9 cellular contexts compared by ENCODE assay signal in the genomic region with DNA sequence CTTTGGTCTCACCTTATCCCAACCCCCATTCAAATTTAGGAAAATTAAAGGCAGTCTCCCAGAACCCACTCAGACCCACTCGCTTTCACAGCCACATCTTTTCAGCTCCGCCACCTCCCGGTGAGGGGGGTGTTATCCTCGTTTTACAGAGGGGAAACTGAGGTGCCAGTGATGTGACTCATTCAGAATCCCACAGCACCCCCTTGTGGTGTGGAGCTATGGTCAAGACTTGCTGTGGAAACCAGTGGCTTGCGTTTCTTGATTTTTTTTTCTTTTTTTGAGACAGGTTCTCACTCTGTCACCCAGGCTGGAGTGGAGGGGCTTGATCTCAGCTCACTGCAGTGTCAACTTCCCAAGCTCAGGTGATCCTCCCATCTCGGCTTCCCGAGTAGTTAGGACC. TPM values are rescaled to one million over a fixed set of nuclear protein-coding genes. Genes with fewer than 3 reads are reported as not detected.
DNase-seq lines count a peak whose midpoint lies in the region; ATAC-seq, FAIRE-seq and TF ChIP-seq lines count a peak whose summit lies in the region.
"Had no signal": no experiment of that assay in that cellular context is flagged by ENCODE, and none has a peak within 500 bp of the region (broad histone marks: within the 10 kb centered on the region; RNA-seq: fewer than 3 reads in every experiment).

No MANE protein-coding gene starts in this region.

- in situ Hi-C loops in GM13976 (cut with MboI; ENCODE audit: low sequenced_read_pairs, unreplicated experiment), result loop anchor here (25.0 kb wide), 2 partner anchors 391 to 516 kb away; no protein-coding TSS in a partner anchor

- H3K4me1 ChIP-seq in A549 (peaks cover 13% of the 10 kb centered on the region; the same call in 2 of the 3 replicates), sigmoid colon (peaks cover 0 to 13% (median 3%) of the 10 kb centered on the region in 4 donors), stomach (peaks cover 0 to 11% (median 3%) of the 10 kb centered on the region in 4 donors)

- no peaks in the 10 kb centered on the region for H3K9me3 Mint-ChIP-seq in activated CD4-positive, alpha-beta T cell treated with anti-CD3 and anti-CD28 coated beads, Interleukin-2, amount 10 ng/mL, durations not matched to agents 24 days and 14 days
- no peaks in the 10 kb centered on the region for H3K9me3 Mint-ChIP-seq in glutamatergic neuron (ENCODE audit: unreplicated experiment)
- H3K9me3 Mint-ChIP-seq: immature natural killer cell had no signal

- H3K4me2 ChIP-seq in A549, result no peak overlapping the region

- TF ChIP-seq EP300 in A549 (IDR thresholded peaks at IDR 0.05), result no peak
- TF ChIP-seq EP300 in sigmoid colon (IDR thresholded peaks at IDR 0.05), result no peak
- TF ChIP-seq EP300 in stomach (IDR thresholded peaks at IDR 0.05), result no peak

- H3K36me3 ChIP-seq in sigmoid colon (no peaks in the 10 kb centered on the region), MG63 (no peaks in the 10 kb centered on the region), stomach (no peaks in the 10 kb centered on the region)

- no peak overlapping the region for H3K27ac Mint-ChIP-seq in activated CD4-positive, alpha-beta T cell treated with anti-CD3 and anti-CD28 coated beads, Interleukin-2, amount 10 ng/mL, durations not matched to agents 24 days and 14 days
- no peak overlapping the region for H3K27ac Mint-ChIP-seq in glutamatergic neuron (ENCODE audit: unreplicated experiment)
- H3K27ac Mint-ChIP-seq: immature natural killer cell had no signal

- CTCF ChIA-PET in A549 (lab: Yijun Ruan, JAX), result interaction anchor here (0.6 to 1.8 kb wide), 11 partner anchors 9 to 1641 kb away, joined by 3 to 6 read pairs (median 3); no protein-coding TSS in a partner anchor

- H3K9me3 ChIP-seq in A549, result no peaks in the 10 kb centered on the region
- no peaks in the 10 kb centered on the region for H3K9me3 ChIP-seq in sigmoid colon
- H3K9me3 ChIP-seq in MG63, result no peaks in the 10 kb centered on the region
- no peaks in the 10 kb centered on the region for H3K9me3 ChIP-seq in stomach

- H3K27ac ChIP-seq in A549 (no peak overlapping the region), sigmoid colon (no peak overlapping the region), stomach (no peak overlapping the region)

- TF ChIP-seq CTCF in A549 (IDR thresholded peaks at IDR 0.05) (peak; percentile 38), GM13976 (IDR thresholded peaks at IDR 0.05; ENCODE audit: borderline replicate concordance, control extremely low read depth, extremely low read depth, insufficient read depth, missing control alignments) (peak; percentile 58), glutamatergic neuron (IDR thresholded peaks at IDR 0.05; ENCODE audit: partially characterized antibody, unreplicated experiment) (peak; percentile 61), sigmoid colon (IDR thresholded peaks at IDR 0.05) (peak in 1 of 4 experiments; percentile 18), stomach (IDR thresholded peaks at IDR 0.05) (peak in 1 of 7 experiments; percentile 11)

- DNase-seq in A549 (ENCODE audit: low read depth in 1 of 2, low spot score in 1 of 2), result peak in 1 of 2 experiments; percentile 20
- peak; percentile 12 for DNase-seq in GM13976 (ENCODE audit: low spot score)
- peak; percentile 74 for DNase-seq in activated CD4-positive, alpha-beta T cell treated with anti-CD3 and anti-CD28 coated beads, Interleukin-2, amount 10 ng/mL, durations not matched to agents 24 days and 14 days
- DNase-seq in glutamatergic neuron, result peak; percentile 20
- no peak for DNase-seq in sigmoid colon
- no peak for DNase-seq in inferior parietal cortex (ENCODE audit: extremely low spot score)
- no peak for DNase-seq in MG63
- no peak for DNase-seq in stomach

- intact Hi-C loops in activated CD4-positive, alpha-beta T cell treated with anti-CD3 and anti-CD28 coated beads, Interleukin-2, amount 10 ng/mL, durations not matched to agents 24 days and 14 days (cut with micrococcal nuclease), result loop anchor here (2.0 kb wide), 2 partner anchors 101 to 109 kb away; no protein-coding TSS in a partner anchor
- intact Hi-C loops in sigmoid colon (cut with DNase I), result no loop called here
- intact Hi-C loops in stomach (cut with DNase I; ENCODE audit: low total_unique reads), result loop anchor here (10.0 kb wide), 1 partner anchor 393 kb away; no protein-coding TSS in a partner anchor

- peak; percentile 25 to 28; a peak in 2 of 5 replicates for TF ChIP-seq RAD21 in A549 (conservative IDR thresholded peaks at IDR 0.05 in 1 of 2, IDR thresholded peaks at IDR 0.05 in 1 of 2)

- no peaks in the 10 kb centered on the region for H3K27me3 Mint-ChIP-seq in activated CD4-positive, alpha-beta T cell treated with anti-CD3 and anti-CD28 coated beads, Interleukin-2, amount 10 ng/mL, durations not matched to agents 24 days and 14 days
- H3K27me3 Mint-ChIP-seq in glutamatergic neuron (ENCODE audit: unreplicated experiment), result peaks cover under 1% of the 10 kb centered on the region

- peaks cover 3% of the 10 kb centered on the region for H3K4me1 Mint-ChIP-seq in activated CD4-positive, alpha-beta T cell treated with anti-CD3 and anti-CD28 coated beads, Interleukin-2, amount 10 ng/mL, durations not matched to agents 24 days and 14 days
- no peaks in the 10 kb centered on the region for H3K4me1 Mint-ChIP-seq in glutamatergic neuron (ENCODE audit: low read depth, unreplicated experiment)
- H3K4me1 Mint-ChIP-seq: immature natural killer cell had no signal

- H3K36me3 Mint-ChIP-seq in activated CD4-positive, alpha-beta T cell treated with anti-CD3 and anti-CD28 coated beads, Interleukin-2, amount 10 ng/mL, durations not matched to agents 24 days and 14 days (ENCODE audit: low read depth), result no peaks in the 10 kb centered on the region
- H3K36me3 Mint-ChIP-seq in glutamatergic neuron (ENCODE audit: unreplicated experiment), result peaks cover 1% of the 10 kb centered on the region
- H3K36me3 Mint-ChIP-seq: immature natural killer cell had no signal

- ATAC-seq in A549, result no peak

- no peak for TF ChIP-seq POLR2A in A549 (IDR thresholded peaks at IDR 0.05; ENCODE audit: low read length)
- no peak for TF ChIP-seq POLR2A in sigmoid colon (IDR thresholded peaks at IDR 0.05)
- TF ChIP-seq POLR2A in stomach (IDR thresholded peaks at IDR 0.05), result no peak

- H3K27me3 ChIP-seq in sigmoid colon (no peaks in the 10 kb centered on the region), MG63 (no peaks in the 10 kb centered on the region), stomach (no peaks in the 10 kb centered on the region)

- POLR2A ChIA-PET in A549 (lab: Yijun Ruan, JAX), result interaction anchor here (0.5 kb wide), 1 partner anchor 150 kb away, joined by 5 read pairs; no protein-coding TSS in a partner anchor

- no peak overlapping the region for H3K4me3 ChIP-seq in A549
- H3K4me3 ChIP-seq in sigmoid colon, result no peak overlapping the region
- no peak overlapping the region for H3K4me3 ChIP-seq in MG63
- H3K4me3 ChIP-seq in stomach, result no peak overlapping the region

- H3K4me3 Mint-ChIP-seq in activated CD4-positive, alpha-beta T cell treated with anti-CD3 and anti-CD28 coated beads, Interleukin-2, amount 10 ng/mL, durations not matched to agents 24 days and 14 days, result no peak overlapping the region
- H3K4me3 Mint-ChIP-seq in glutamatergic neuron (ENCODE audit: unreplicated experiment), result no peak overlapping the region
- H3K4me3 Mint-ChIP-seq: immature natural killer cell had no signal

- WGBS in A549 (ENCODE audit: missing lambda C conversion rate), result 78% methylated on average over 7 of the region's 7 CpGs
- 87 to 90% methylated on average over 7 of the region's 7 CpGs for WGBS in sigmoid colon, 2 donors
- WGBS in stomach, 5 donors, result 69 to 86% (median 82%) methylated on average over 7 of the region's 7 CpGs

- no peak for FAIRE-seq in A549 (lab: Jason Lieb, UNC)

TF ChIP-seq in A549, 52 proteins besides CTCF, POLR2A, EP300 and RAD21:
- no peak for TF ChIP-seq SREBF2 (IDR thresholded peaks at IDR 0.05)
- TF ChIP-seq HOXB5 (CRISPR knock-in tag; IDR thresholded peaks at IDR 0.05), result no peak
- TF ChIP-seq FOSL2 (IDR thresholded peaks at IDR 0.05), result no peak
- TF ChIP-seq FOSL2 (CRISPR knock-in tag; IDR thresholded peaks at IDR 0.05), result peak; percentile 48; the same call in 1 of the 2 replicates
- no peak for TF ChIP-seq BCL3 (IDR thresholded peaks at IDR 0.05)
- TF ChIP-seq SMC3 (IDR thresholded peaks at IDR 0.05), result 0 out of 3 replicates have a peak, but pooled peaks have one; percentile 32
- no peak for TF ChIP-seq KDM5A (IDR thresholded peaks at IDR 0.05)
- no peak for TF ChIP-seq ESRRA (IDR thresholded peaks at IDR 0.05; ENCODE audit: borderline replicate concordance, low read length)
- TF ChIP-seq NPAS2 (CRISPR knock-in tag; IDR thresholded peaks at IDR 0.05; ENCODE audit: borderline replicate concordance), result no peak
- TF ChIP-seq HEYL (CRISPR knock-in tag; IDR thresholded peaks at IDR 0.05), result no peak

RNA-seq across cellular contexts. Expression of gene SLC35G1, which starts 27.6 kb away (rescaled TPM):
- polyA plus RNA-seq in A549 (2011; rRNA removed) (16.8 and 17.3 TPM in 2 replicates), A549 (2017; fragmentation: RNase III; extraction: RNeasy Plus Mini Kit Qiagen cat#74134 plus additional on column Dnase treatment) (11.9 to 13.0 TPM (median 12.9 TPM) in 3 replicates), sigmoid colon (10 to 100 TPM in 2 of 3 donors, 1 to 10 TPM in 1; 6.2 to 12.6 (median 11.1) TPM), stomach (1 to 10 TPM; 1.8 to 3.6 (median 2.4) TPM)
- polyA plus RNA-seq in A549 (2012; cell fraction: cytosol; rRNA removed), result 7.1 and 9.0 TPM in 2 replicates
- polyA plus RNA-seq in A549 (2012; cell fraction: nucleus; rRNA removed), result 4.0 and 5.4 TPM in 2 replicates
- polyA minus RNA-seq in A549 (2011; rRNA and poly(A)+ RNA removed), result 6.0 and 7.9 TPM in 2 replicates
- 6.3 and 6.4 TPM in 2 replicates for total RNA-seq in activated CD4-positive, alpha-beta T cell treated with anti-CD3 and anti-CD28 coated beads, Interleukin-2, amount 10 ng/mL, durations not matched to agents 24 days and 14 days
- total RNA-seq in glutamatergic neuron (ENCODE audit: unreplicated experiment) (3.0 TPM), sigmoid colon (1 to 10 TPM; 2.2 to 6.0 (median 4.2) TPM), stomach (10 to 100 TPM in 2 of 5 donors, 1 to 10 TPM in 3; 4.1 to 13.8 (median 7.4) TPM)
- total RNA-seq in MG63 (2014; rRNA removed; shearing (Covaris generic); ENCODE audit: low replicate concordance), result 1.6 and 4.6 TPM in 2 replicates

Comparison
In these comparisons a context has a peak if more than half of its experiments do, and no peak if none do; other contexts are left out.
1. DNase-seq: peak in GM13976 (single experiment), activated CD4-positive, alpha-beta T cell treated with anti-CD3 and anti-CD28 coated beads, Interleukin-2, amount 10 ng/mL, durations not matched to agents 24 days and 14 days (single experiment) and glutamatergic neuron (single experiment); none in sigmoid colon (single experiment), inferior parietal cortex (single experiment), MG63 (single experiment) and stomach (single experiment).